ENCODE assay signal across 17 cellular contexts in genomic region chr18:79980585-79980984, GRCh38. TPM values are rescaled to one million over a fixed set of nuclear protein-coding genes. Genes with fewer than 3 reads are reported as not detected.
DNase-seq lines count a peak whose midpoint lies in the region; ATAC-seq, FAIRE-seq and TF ChIP-seq lines count a peak whose summit lies in the region.
"Had no signal": no experiment of that assay in that cellular context is flagged by ENCODE, and none has a peak within 500 bp of the region (broad histone marks: within the 10 kb centered on the region; RNA-seq: fewer than 3 reads in every experiment).

No MANE protein-coding gene starts in this region.

- H2AFZ ChIP-seq in K562 (ENCODE audit: low read depth, low read length) (no peak overlapping the region), trophoblast cell (ENCODE audit: insufficient read depth, low read length, poor library complexity) (no peak overlapping the region), neuronal stem cell (ENCODE audit: low read length) (no peak overlapping the region)

- H2BK12ac ChIP-seq in trophoblast cell (ENCODE audit: low read length), result no peak overlapping the region
- H2BK12ac ChIP-seq in neuronal stem cell (ENCODE audit: low read length), result no peak overlapping the region

- peak overlapping the region; percentile 26 for H3K9ac ChIP-seq in NT2/D1 (ENCODE audit: insufficient read length, low read depth)
- peak overlapping the region in 1 of 2 experiments; percentile 63; a peak in 1 of 4 replicates for H3K9ac ChIP-seq in K562 (ENCODE audit: insufficient read depth in 1 of 2, low read depth in 2 of 2, low read length in 2 of 2)
- no peak overlapping the region for H3K9ac ChIP-seq in trophoblast cell (ENCODE audit: low read length)
- H3K9ac ChIP-seq in neuronal stem cell (ENCODE audit: low read depth, low read length, poor library complexity), result no peak overlapping the region

- no peak for TF ChIP-seq RAD21 in K562 (CRISPR knock-in tag; conservative IDR thresholded peaks at IDR 0.05 in 1 of 2, IDR thresholded peaks at IDR 0.05 in 1 of 2)

- no peaks in the 10 kb centered on the region for H3K9me3 ChIP-seq in NT2/D1 (ENCODE audit: insufficient read depth, low read length)
- no peaks in the 10 kb centered on the region for H3K9me3 ChIP-seq in K562 (replicated peaks; ENCODE audit: control insufficient read depth, insufficient read depth, low read depth, low read length)
- no peaks in the 10 kb centered on the region for H3K9me3 ChIP-seq in trophoblast cell (ENCODE audit: insufficient read depth, low read depth, low read length)
- no peaks in the 10 kb centered on the region for H3K9me3 ChIP-seq in neuronal stem cell (replicated peaks in 1 of 2; ENCODE audit: control insufficient read depth in 2 of 2, insufficient read depth in 1 of 2, low read depth in 1 of 2, low read length in 2 of 2)

- no peak overlapping the region for H3K4me3 ChIP-seq in NT2/D1 (ENCODE audit: insufficient read length, low read depth)
- H3K4me3 ChIP-seq in K562, result no peak overlapping the region
- H3K4me3 ChIP-seq in trophoblast cell (ENCODE audit: low read depth, low read length), result no peak overlapping the region
- H3K4me3 ChIP-seq in neuronal stem cell (ENCODE audit: low read length in 2 of 2), result peak overlapping the region in 1 of 2 donors; percentile 52
- H3K4me3 ChIP-seq: SK-N-MC had no signal

- H3K79me2 ChIP-seq in K562 (ENCODE audit: control insufficient read depth, insufficient read depth, low read length), result peaks cover 98% of the 10 kb centered on the region
- H3K79me2 ChIP-seq in trophoblast cell (ENCODE audit: control insufficient read depth, insufficient read depth, low read length, poor library complexity), result peaks cover 19% of the 10 kb centered on the region

- H3K9me1 ChIP-seq in K562 (ENCODE audit: control insufficient read depth, insufficient read depth, low read length), result peaks cover 7% of the 10 kb centered on the region

- H2BK120ac ChIP-seq in trophoblast cell (ENCODE audit: insufficient read depth, low read length, poor library complexity), result no peak overlapping the region
- no peak overlapping the region for H2BK120ac ChIP-seq in neuronal stem cell (ENCODE audit: low read depth, low read length)

- H2AK5ac ChIP-seq in trophoblast cell (ENCODE audit: low read length) (no peak overlapping the region), neuronal stem cell (ENCODE audit: low read depth, low read length) (no peak overlapping the region)

- H3K4me1 ChIP-seq in NT2/D1 (ENCODE audit: insufficient read depth, insufficient read length), result peaks cover 13% of the 10 kb centered on the region
- H3K4me1 ChIP-seq in K562 (replicated peaks in 1 of 2; ENCODE audit: control insufficient read depth in 2 of 2, insufficient read depth in 2 of 2, low read length in 2 of 2), result peaks cover 18 to 23% of the 10 kb centered on the region in 2 experiments; a peak in 4 of 5 replicates
- H3K4me1 ChIP-seq in trophoblast cell (ENCODE audit: control insufficient read depth in 1 of 2, insufficient read depth in 2 of 2, low read length in 2 of 2), result no peaks in the 10 kb centered on the region
- no peaks in the 10 kb centered on the region for H3K4me1 ChIP-seq in neuronal stem cell (ENCODE audit: control insufficient read depth in 2 of 2, insufficient read depth in 1 of 2, low read depth in 1 of 2, low read length in 2 of 2)

- peak; percentile 49 for ATAC-seq in K562

- in situ Hi-C loops in K562 (cut with MboI), result no loop called here

- 64% methylated on average over 8 of the region's 13 CpGs for WGBS in K562 (ENCODE audit: insufficient coverage, low coverage, missing lambda C conversion rate)
- WGBS in trophoblast cell (ENCODE audit: extremely low coverage, insufficient coverage, insufficient read length), result no CpG with 5 or more reads among the region's 13 CpGs
- WGBS in neuronal stem cell (ENCODE audit: extremely low coverage in 2 of 2, insufficient read length in 2 of 2, insufficient replicate concordance in 1 of 2), 2 donors, result no CpG with 5 or more reads among the region's 13 CpGs

- no peak overlapping the region for H4K8ac ChIP-seq in trophoblast cell (ENCODE audit: low read depth, low read length)
- H4K8ac ChIP-seq in neuronal stem cell (ENCODE audit: low read depth, low read length), result no peak overlapping the region

- no peak overlapping the region for H3K4me2 ChIP-seq in K562 (ENCODE audit: insufficient read depth, low read length)
- H3K4me2 ChIP-seq in trophoblast cell (ENCODE audit: low read length), result no peak overlapping the region
- H3K4me2 ChIP-seq in neuronal stem cell (ENCODE audit: insufficient read depth, low read length, poor library complexity, severe bottlenecking), result no peak overlapping the region

- no peak for TF ChIP-seq CTCF in K562 (IDR thresholded peaks at IDR 0.05 in 2 of 3, conservative IDR thresholded peaks at IDR 0.05 in 1 of 3; ENCODE audit: insufficient read depth in 2 of 3, low read depth in 1 of 3, low read length in 3 of 3)

- H3K18ac ChIP-seq in trophoblast cell (ENCODE audit: low read length) (no peak overlapping the region), neuronal stem cell (ENCODE audit: low read length) (no peak overlapping the region)

- CTCF ChIA-PET in K562 (lab: Yijun Ruan, JAX; ENCODE audit: low intra/inter-chr PET ratio), result no interaction called here

- H4K91ac ChIP-seq in trophoblast cell (ENCODE audit: low read depth, low read length) (no peak overlapping the region), neuronal stem cell (ENCODE audit: low read depth, low read length, poor library complexity) (no peak overlapping the region)

- intact Hi-C loops in K562 (cut with micrococcal nuclease), result no loop called here

- TF ChIP-seq EP300 in K562 (IDR thresholded peaks at IDR 0.05; ENCODE audit: low read length), result no peak

- H3K23ac ChIP-seq in trophoblast cell (ENCODE audit: low read length), result no peak overlapping the region
- no peak overlapping the region for H3K23ac ChIP-seq in neuronal stem cell (ENCODE audit: low read depth, low read length, poor library complexity)

- TF ChIP-seq POLR2A in K562 (conservative IDR thresholded peaks at IDR 0.05), result no peak

- no peaks in the 10 kb centered on the region for H3K79me1 ChIP-seq in trophoblast cell (ENCODE audit: low read length)
- H3K79me1 ChIP-seq in neuronal stem cell (ENCODE audit: low read depth, low read length), result peaks cover 12% of the 10 kb centered on the region

- FAIRE-seq in K562 (lab: Jason Lieb, UNC), result no peak
- FAIRE-seq: H54 had no signal

- DNase-seq in NT2/D1 (ENCODE audit: low read depth, low spot score) (no peak), K562 (ENCODE audit: extremely low read depth in 1 of 4, low spot score in 3 of 4) (no peak), trophoblast cell (no peak), DMS 273 treated with DMSO at 0.1 percent for 48 hours (lab: John Stamatoyannopoulos, UW) (no peak), neuronal stem cell (ENCODE audit: low spot score) (no peak)
- DNase-seq: ACHN, AML-193, DMS79 treated with DMSO at 0.1 percent for 48 hours, KG1, NCI-H1417 treated with DMSO at 0.1 percent for 48 hours, NCI-H1930, NCI-H226, NCI-H524, SHP77 had no signal

- H3K36me3 ChIP-seq in NT2/D1 (ENCODE audit: insufficient read depth, insufficient read length, low read length), result peaks cover 75% of the 10 kb centered on the region
- H3K36me3 ChIP-seq in K562 (ENCODE audit: control insufficient read depth, insufficient read depth, low read length), result peaks cover 71% of the 10 kb centered on the region
- H3K36me3 ChIP-seq in trophoblast cell (ENCODE audit: control insufficient read depth in 1 of 2, insufficient read depth in 2 of 2, low read length in 2 of 2), result peaks cover 17 to 29% of the 10 kb centered on the region in 2 experiments
- H3K36me3 ChIP-seq in neuronal stem cell (replicated peaks in 1 of 2; ENCODE audit: control insufficient read depth in 2 of 2, insufficient read depth in 2 of 2, low read length in 2 of 2), result peaks cover 26 to 82% of the 10 kb centered on the region in 2 donors

- no peak overlapping the region for H2BK15ac ChIP-seq in neuronal stem cell (ENCODE audit: low read length)

- POLR2A ChIA-PET in K562 (lab: Yijun Ruan, JAX), result interaction anchor here (1.0 kb wide), 1 partner anchor 10 kb away, joined by 3 read pairs; no protein-coding TSS in a partner anchor

- BruUV-seq in K562 (replicated peaks; lab: Mats Ljungman, UMichigan), result no TSS peak

- H3K4ac ChIP-seq in trophoblast cell (ENCODE audit: low read depth, low read length) (peak overlapping the region; percentile 96), neuronal stem cell (ENCODE audit: low read length) (no peak overlapping the region)

- no peak overlapping the region for H4K12ac ChIP-seq in trophoblast cell (ENCODE audit: low read depth, low read length)

- no peaks in the 10 kb centered on the region for H3K27me3 ChIP-seq in NT2/D1 (ENCODE audit: insufficient read depth, insufficient read length)
- H3K27me3 ChIP-seq in K562 (ENCODE audit: control insufficient read depth in 2 of 2, insufficient read depth in 2 of 2, low read length in 2 of 2), result no peaks in the 10 kb centered on the region
- H3K27me3 ChIP-seq in trophoblast cell (ENCODE audit: insufficient read depth, low read length), result no peaks in the 10 kb centered on the region
- H3K27me3 ChIP-seq in neuronal stem cell (ENCODE audit: control insufficient read depth in 3 of 3, insufficient read depth in 3 of 3, low read depth in 1 of 3, low read length in 3 of 3), result no peaks in the 10 kb centered on the region

- H3K27ac ChIP-seq in K562 (ENCODE audit: extremely low read depth, low read depth, low read length), result no peak overlapping the region; the same call in none of the 3 replicates
- H3K27ac ChIP-seq in trophoblast cell (ENCODE audit: low read depth, low read length), result no peak overlapping the region
- no peak overlapping the region for H3K27ac ChIP-seq in neuronal stem cell (replicated peaks; ENCODE audit: low read length)
- H3K27ac ChIP-seq: C4-2B, SK-N-MC had no signal

- no peak overlapping the region for H2BK5ac ChIP-seq in trophoblast cell (ENCODE audit: low read depth, low read length, poor library complexity)
- no peak overlapping the region for H2BK5ac ChIP-seq in neuronal stem cell (ENCODE audit: low read length)

- H4K20me1 ChIP-seq in K562 (replicated peaks; ENCODE audit: control insufficient read depth, insufficient read depth, low read length), result peaks cover 29% of the 10 kb centered on the region

- no peak overlapping the region for H3K14ac ChIP-seq in trophoblast cell (ENCODE audit: low read length)
- no peak overlapping the region for H3K14ac ChIP-seq in neuronal stem cell (ENCODE audit: low read length)

RNA-seq across cellular contexts. Expression of gene TXNL4A, which starts 7.8 kb away (rescaled TPM):
- 25.7 and 39.5 TPM in 2 replicates for total RNA-seq in K562 (2011; cell fraction: chromatin; rRNA removed; ENCODE audit: low replicate concordance)
- 17.0 and 20.5 TPM in 2 replicates for total RNA-seq in K562 (2011; cell fraction: nucleolus; rRNA removed)
- 29.1 and 53.2 TPM in 2 replicates for total RNA-seq in K562 (2011; cell fraction: nucleoplasm; rRNA removed)
- total RNA-seq in K562 (2014; rRNA removed), result 68.7 and 78.9 TPM in 2 replicates
- 85.5 and 87.5 TPM in 2 replicates for total RNA-seq in K562 (2014; rRNA removed; fragmentation: Illumina TruSeq; extraction: Trizol)
- 86.1 and 98.0 TPM in 2 replicates for total RNA-seq in K562 (2015; rRNA removed; fragmentation: Illumina TruSeq; extraction: Trizol)
- total RNA-seq in K562 (2021), result 132 and 139 TPM in 2 replicates
- 105 and 124 TPM in 2 replicates for polyA plus RNA-seq in K562 (2011; rRNA removed)
- polyA plus RNA-seq in K562 (2011; cell fraction: cytosol; rRNA removed), result 110 and 120 TPM in 2 replicates
- polyA plus RNA-seq in K562 (2011; cell fraction: nucleus; rRNA removed), result 47.8 and 53.9 TPM in 2 replicates
- 78.8 and 97.0 TPM in 2 replicates for polyA plus RNA-seq in K562 (2012)
- 46.5 and 49.6 TPM in 2 replicates for polyA plus RNA-seq in K562 (2014; fragmentation: Illumina TruSeq; extraction: Trizol)
- polyA plus RNA-seq in K562 (2014; fragmentation: Nextera tagmentation; extraction: Ambion mirVana), result 10 to 100 TPM; 27.0 to 51.2 TPM
- 92.3 and 98.7 TPM in 2 replicates for polyA plus RNA-seq in K562 (2014; rRNA removed)
- 41.9 and 67.5 TPM in 2 replicates for polyA minus RNA-seq in K562 (2011; rRNA and poly(A)+ RNA removed)
- polyA minus RNA-seq in K562 (2011; cell fraction: cytosol; rRNA and poly(A)+ RNA removed), result 50.7 and 54.0 TPM in 2 replicates
- polyA minus RNA-seq in K562 (2011; cell fraction: nucleus; rRNA and poly(A)+ RNA removed), result 5.0 and 14.0 TPM in 2 replicates
- 82.5 and 87.8 TPM in 2 replicates for polyA plus RNA-seq in trophoblast cell (2013)
- 113 TPM for polyA plus RNA-seq in neuronal stem cell (2013, experiment 1 of 2)
- polyA plus RNA-seq in neuronal stem cell (2013, experiment 2 of 2), result 115 TPM

RNA-seq across cellular contexts. Expression of gene HSBP1L1, which starts 16.1 kb away (rescaled TPM):
- not detected in 2 replicates for total RNA-seq in K562 (2011; cell fraction: chromatin; rRNA removed; ENCODE audit: low replicate concordance)
- total RNA-seq in K562 (2011; cell fraction: nucleolus; rRNA removed), result not detected in 2 replicates
- total RNA-seq in K562 (2011; cell fraction: nucleoplasm; rRNA removed), result not detected in 2 replicates
- total RNA-seq in K562 (2014; rRNA removed) (not detected in 2 replicates), K562 (2014; rRNA removed; fragmentation: Illumina TruSeq; extraction: Trizol) (not detected in 2 replicates), K562 (2015; rRNA removed; fragmentation: Illumina TruSeq; extraction: Trizol) (not detected in 2 replicates), K562 (2021) (not detected in 2 replicates)
- polyA plus RNA-seq in K562 (2011; rRNA removed) (not detected in 2 replicates), K562 (2014; fragmentation: Illumina TruSeq; extraction: Trizol) (not detected in 2 replicates), K562 (2014; fragmentation: Nextera tagmentation; extraction: Ambion mirVana) (under 1 TPM; 0.24 to 0.36 TPM), K562 (2014; rRNA removed) (not detected in 2 replicates)
- not detected in 2 replicates for polyA plus RNA-seq in K562 (2011; cell fraction: cytosol; rRNA removed)
- not detected in 2 replicates for polyA plus RNA-seq in K562 (2011; cell fraction: nucleus; rRNA removed)
- 0.91 and 1.2 TPM in 2 replicates for polyA plus RNA-seq in K562 (2012)
- polyA minus RNA-seq in K562 (2011; rRNA and poly(A)+ RNA removed), result not detected in 2 replicates
- not detected in 2 replicates for polyA minus RNA-seq in K562 (2011; cell fraction: cytosol; rRNA and poly(A)+ RNA removed)
- polyA minus RNA-seq in K562 (2011; cell fraction: nucleus; rRNA and poly(A)+ RNA removed), result not detected in 2 replicates
- polyA plus RNA-seq in trophoblast cell (2013), result 19.8 and 20.5 TPM in 2 replicates
- 2.1 TPM for polyA plus RNA-seq in neuronal stem cell (2013, experiment 1 of 2)
- 2.0 TPM for polyA plus RNA-seq in neuronal stem cell (2013, experiment 2 of 2)

RNA-seq across cellular contexts. Expression of gene SLC66A2, which starts 29.1 kb away (rescaled TPM):
- 7.5 and 14.8 TPM in 2 replicates for total RNA-seq in K562 (2011; cell fraction: chromatin; rRNA removed; ENCODE audit: low replicate concordance)
- 18.7 and 18.8 TPM in 2 replicates for total RNA-seq in K562 (2011; cell fraction: nucleolus; rRNA removed)
- total RNA-seq in K562 (2011; cell fraction: nucleoplasm; rRNA removed), result 9.4 and 11.6 TPM in 2 replicates
- total RNA-seq in K562 (2014; rRNA removed) (12.9 and 17.2 TPM in 2 replicates), K562 (2014; rRNA removed; fragmentation: Illumina TruSeq; extraction: Trizol) (1.1 and 1.9 TPM in 2 replicates), K562 (2015; rRNA removed; fragmentation: Illumina TruSeq; extraction: Trizol) (6.1 and 6.5 TPM in 2 replicates), K562 (2021) (17.2 and 17.5 TPM in 2 replicates)
- polyA plus RNA-seq in K562 (2011; rRNA removed) (5.3 and 5.6 TPM in 2 replicates), K562 (2014; fragmentation: Illumina TruSeq; extraction: Trizol) (3.3 and 8.6 TPM in 2 replicates), K562 (2014; fragmentation: Nextera tagmentation; extraction: Ambion mirVana) (under 1 TPM; 0.25 to 0.38 TPM), K562 (2014; rRNA removed) (12.7 and 17.7 TPM in 2 replicates)
- 8.8 and 27.2 TPM in 2 replicates for polyA plus RNA-seq in K562 (2011; cell fraction: cytosol; rRNA removed)
- polyA plus RNA-seq in K562 (2011; cell fraction: nucleus; rRNA removed), result 7.4 and 16.2 TPM in 2 replicates
- 9.1 and 10.4 TPM in 2 replicates for polyA plus RNA-seq in K562 (2012)
- 1.6 and 3.7 TPM in 2 replicates for polyA minus RNA-seq in K562 (2011; rRNA and poly(A)+ RNA removed)
- 5.3 and 6.8 TPM in 2 replicates for polyA minus RNA-seq in K562 (2011; cell fraction: cytosol; rRNA and poly(A)+ RNA removed)
- polyA minus RNA-seq in K562 (2011; cell fraction: nucleus; rRNA and poly(A)+ RNA removed), result 3.9 and 4.6 TPM in 2 replicates
- 11.7 and 12.7 TPM in 2 replicates for polyA plus RNA-seq in trophoblast cell (2013)
- polyA plus RNA-seq in neuronal stem cell (2013, experiment 1 of 2), result 19.1 TPM
- 18.6 TPM for polyA plus RNA-seq in neuronal stem cell (2013, experiment 2 of 2)

RNA-seq across cellular contexts. Expression of gene RBFA, which starts 53.6 kb away (rescaled TPM):
- 107 and 110 TPM in 2 replicates for total RNA-seq in K562 (2011; cell fraction: chromatin; rRNA removed; ENCODE audit: low replicate concordance)
- total RNA-seq in K562 (2011; cell fraction: nucleolus; rRNA removed), result 70.8 and 75.5 TPM in 2 replicates
- total RNA-seq in K562 (2011; cell fraction: nucleoplasm; rRNA removed), result 104 and 112 TPM in 2 replicates
- 36.7 and 38.9 TPM in 2 replicates for total RNA-seq in K562 (2014; rRNA removed)
- total RNA-seq in K562 (2014; rRNA removed; fragmentation: Illumina TruSeq; extraction: Trizol), result 21.1 and 24.5 TPM in 2 replicates
- 25.8 and 26.7 TPM in 2 replicates for total RNA-seq in K562 (2015; rRNA removed; fragmentation: Illumina TruSeq; extraction: Trizol)
- total RNA-seq in K562 (2021), result 28.4 and 28.8 TPM in 2 replicates
- 24.7 and 28.7 TPM in 2 replicates for polyA plus RNA-seq in K562 (2011; rRNA removed)
- polyA plus RNA-seq in K562 (2011; cell fraction: cytosol; rRNA removed), result 17.9 and 18.9 TPM in 2 replicates
- 66.2 and 70.5 TPM in 2 replicates for polyA plus RNA-seq in K562 (2011; cell fraction: nucleus; rRNA removed)
- 17.3 and 24.4 TPM in 2 replicates for polyA plus RNA-seq in K562 (2012)
- 26.0 and 28.2 TPM in 2 replicates for polyA plus RNA-seq in K562 (2014; fragmentation: Illumina TruSeq; extraction: Trizol)
- polyA plus RNA-seq in K562 (2014; fragmentation: Nextera tagmentation; extraction: Ambion mirVana), result 1 to 10 TPM; 3.4 to 4.8 TPM
- 36.1 and 41.9 TPM in 2 replicates for polyA plus RNA-seq in K562 (2014; rRNA removed)
- 25.6 and 29.4 TPM in 2 replicates for polyA minus RNA-seq in K562 (2011; rRNA and poly(A)+ RNA removed)
- 6.5 and 7.3 TPM in 2 replicates for polyA minus RNA-seq in K562 (2011; cell fraction: cytosol; rRNA and poly(A)+ RNA removed)
- polyA minus RNA-seq in K562 (2011; cell fraction: nucleus; rRNA and poly(A)+ RNA removed), result 46.0 and 59.9 TPM in 2 replicates
- polyA plus RNA-seq in trophoblast cell (2013), result 18.6 and 19.1 TPM in 2 replicates
- 19.9 TPM for polyA plus RNA-seq in neuronal stem cell (2013, experiment 1 of 2)
- 19.0 TPM for polyA plus RNA-seq in neuronal stem cell (2013, experiment 2 of 2)
